1 cellular context compared by ENCODE assay signal in genomic region chr5:994821-995220, GRCh38.
TF ChIP-seq lines count a peak whose summit lies in the region.

No MANE protein-coding gene starts in this region.

TF ChIP-seq in GM23338, 12 proteins besides CTCF, POLR2A, EP300 and RAD21 (continued from another document):
- TF ChIP-seq ZNF462 (CRISPR knock-in tag; IDR thresholded peaks at IDR 0.05) = no peak
